Comparison of ENCODE assay signal across 27 cellular contexts in genomic region chr20:57157106-57157691, GRCh38.
"Had no signal": no experiment of that assay in that cellular context is flagged by ENCODE, and none has a peak within 500 bp of the region (broad histone marks: within the 10 kb centered on the region; RNA-seq: fewer than 3 reads in every experiment).

No MANE protein-coding gene starts in this region.

- H3K27ac ChIP-seq: colonic mucosa, epithelial cell of prostate, esophagus squamous epithelium, left lung, neutrophil, stomach, suprapubic skin, tibial artery had no signal

- H3K36me3 ChIP-seq: colonic mucosa, esophagus squamous epithelium, left lung, neutrophil, stomach, suprapubic skin, tibial artery had no signal

- H3K27me3 ChIP-seq: colonic mucosa, left lung, neutrophil, suprapubic skin, tibial artery had no signal

- H3K4me3 ChIP-seq: colonic mucosa, esophagus squamous epithelium, left lung, stomach, suprapubic skin, tibial artery had no signal

- H3K9me3 ChIP-seq: colonic mucosa, esophagus squamous epithelium, left lung, neutrophil, stomach, suprapubic skin, tibial artery had no signal

- ATAC-seq: activated naive CD4-positive, alpha-beta T cell treated with anti-CD3 and anti-CD28 coated beads, Interleukin-2, amount 50 U/mL, for 72 hours; activated T-cell treated with anti-CD3 and anti-CD28 coated beads, Interleukin-2, amount 50 U/mL, for 72 hours; left lung; sciatic nerve; stimulated activated naive B cell treated with anti-CD40 and anti-IgM and Interleukin-4, amounts not matched to agents 10 μg/mL and 1 μg/mL and 100 μg/mL, for 72 hours had no signal

- H3K4me1 ChIP-seq: colonic mucosa, left lung, stomach, suprapubic skin, tibial artery had no signal

- DNase-seq: activated CD4-positive, alpha-beta T cell treated with anti-CD3 and anti-CD28 coated beads for 4 hours; activated CD4-positive, alpha-beta T cell treated with anti-CD3 and anti-CD28 coated beads, Interleukin-2, amount 50 U/mL, for 4 hours; activated naive CD4-positive, alpha-beta T cell; activated T-cell treated with anti-CD3 and anti-CD28 coated beads for 4 hours; activated T-cell treated with anti-CD3 and anti-CD28 coated beads, Interleukin-2, amount 50 U/mL, for 72 hours; anterior cingulate cortex; cerebellar nuclear complex; colonic mucosa; effector CD8-positive, alpha-beta T cell; esophagus squamous epithelium; foreskin melanocyte; glutamatergic neuron; hippocampal formation; immature natural killer cell; left lung; mammary epithelial cell; small intestine; stimulated activated CD4-positive, alpha-beta T cell treated with anti-CD3 and anti-CD28 coated beads, Interleukin-1b, Interleukin-23, amount 100 ng/mL, for 48 hours; stimulated activated CD4-positive, alpha-beta T cell treated with anti-CD3 and anti-CD28 coated beads, Interleukin-4, amount 100 ng/mL, for 4 hours; stimulated activated naive B cell treated with anti-CD40 and anti-IgM and Interleukin-4, amounts not matched to agents 10 μg/mL and 1 μg/mL and 100 μg/mL, for 72 hours; stomach; tibial artery had no signal
